In the genomic region with DNA sequence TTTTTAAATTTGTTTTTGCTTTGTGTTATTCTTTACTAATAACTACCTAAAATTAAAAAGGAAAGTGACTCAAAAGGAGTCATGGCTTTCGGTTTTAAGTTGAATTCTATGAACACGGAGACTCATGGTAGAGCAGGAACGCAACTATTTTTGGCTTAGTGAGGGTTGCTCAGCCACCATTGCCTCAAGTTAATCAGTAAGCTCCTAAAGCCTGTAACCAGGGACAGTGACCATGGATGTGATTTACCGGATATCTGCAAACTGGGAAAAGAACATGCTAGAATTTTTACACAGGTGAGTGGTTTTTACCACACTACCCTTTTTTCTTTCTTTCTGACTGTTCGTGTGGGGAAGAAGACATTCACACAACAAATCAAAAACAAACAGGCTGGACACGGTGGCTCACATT, we compare ENCODE assay signal across 1 cellular context.
TF ChIP-seq lines count a peak whose summit lies in the region.

No MANE protein-coding gene starts in this region.

TF ChIP-seq in GM23338, 12 proteins besides CTCF, POLR2A, EP300 and RAD21 (continued from another document):
- TF ChIP-seq, protein P1, sequence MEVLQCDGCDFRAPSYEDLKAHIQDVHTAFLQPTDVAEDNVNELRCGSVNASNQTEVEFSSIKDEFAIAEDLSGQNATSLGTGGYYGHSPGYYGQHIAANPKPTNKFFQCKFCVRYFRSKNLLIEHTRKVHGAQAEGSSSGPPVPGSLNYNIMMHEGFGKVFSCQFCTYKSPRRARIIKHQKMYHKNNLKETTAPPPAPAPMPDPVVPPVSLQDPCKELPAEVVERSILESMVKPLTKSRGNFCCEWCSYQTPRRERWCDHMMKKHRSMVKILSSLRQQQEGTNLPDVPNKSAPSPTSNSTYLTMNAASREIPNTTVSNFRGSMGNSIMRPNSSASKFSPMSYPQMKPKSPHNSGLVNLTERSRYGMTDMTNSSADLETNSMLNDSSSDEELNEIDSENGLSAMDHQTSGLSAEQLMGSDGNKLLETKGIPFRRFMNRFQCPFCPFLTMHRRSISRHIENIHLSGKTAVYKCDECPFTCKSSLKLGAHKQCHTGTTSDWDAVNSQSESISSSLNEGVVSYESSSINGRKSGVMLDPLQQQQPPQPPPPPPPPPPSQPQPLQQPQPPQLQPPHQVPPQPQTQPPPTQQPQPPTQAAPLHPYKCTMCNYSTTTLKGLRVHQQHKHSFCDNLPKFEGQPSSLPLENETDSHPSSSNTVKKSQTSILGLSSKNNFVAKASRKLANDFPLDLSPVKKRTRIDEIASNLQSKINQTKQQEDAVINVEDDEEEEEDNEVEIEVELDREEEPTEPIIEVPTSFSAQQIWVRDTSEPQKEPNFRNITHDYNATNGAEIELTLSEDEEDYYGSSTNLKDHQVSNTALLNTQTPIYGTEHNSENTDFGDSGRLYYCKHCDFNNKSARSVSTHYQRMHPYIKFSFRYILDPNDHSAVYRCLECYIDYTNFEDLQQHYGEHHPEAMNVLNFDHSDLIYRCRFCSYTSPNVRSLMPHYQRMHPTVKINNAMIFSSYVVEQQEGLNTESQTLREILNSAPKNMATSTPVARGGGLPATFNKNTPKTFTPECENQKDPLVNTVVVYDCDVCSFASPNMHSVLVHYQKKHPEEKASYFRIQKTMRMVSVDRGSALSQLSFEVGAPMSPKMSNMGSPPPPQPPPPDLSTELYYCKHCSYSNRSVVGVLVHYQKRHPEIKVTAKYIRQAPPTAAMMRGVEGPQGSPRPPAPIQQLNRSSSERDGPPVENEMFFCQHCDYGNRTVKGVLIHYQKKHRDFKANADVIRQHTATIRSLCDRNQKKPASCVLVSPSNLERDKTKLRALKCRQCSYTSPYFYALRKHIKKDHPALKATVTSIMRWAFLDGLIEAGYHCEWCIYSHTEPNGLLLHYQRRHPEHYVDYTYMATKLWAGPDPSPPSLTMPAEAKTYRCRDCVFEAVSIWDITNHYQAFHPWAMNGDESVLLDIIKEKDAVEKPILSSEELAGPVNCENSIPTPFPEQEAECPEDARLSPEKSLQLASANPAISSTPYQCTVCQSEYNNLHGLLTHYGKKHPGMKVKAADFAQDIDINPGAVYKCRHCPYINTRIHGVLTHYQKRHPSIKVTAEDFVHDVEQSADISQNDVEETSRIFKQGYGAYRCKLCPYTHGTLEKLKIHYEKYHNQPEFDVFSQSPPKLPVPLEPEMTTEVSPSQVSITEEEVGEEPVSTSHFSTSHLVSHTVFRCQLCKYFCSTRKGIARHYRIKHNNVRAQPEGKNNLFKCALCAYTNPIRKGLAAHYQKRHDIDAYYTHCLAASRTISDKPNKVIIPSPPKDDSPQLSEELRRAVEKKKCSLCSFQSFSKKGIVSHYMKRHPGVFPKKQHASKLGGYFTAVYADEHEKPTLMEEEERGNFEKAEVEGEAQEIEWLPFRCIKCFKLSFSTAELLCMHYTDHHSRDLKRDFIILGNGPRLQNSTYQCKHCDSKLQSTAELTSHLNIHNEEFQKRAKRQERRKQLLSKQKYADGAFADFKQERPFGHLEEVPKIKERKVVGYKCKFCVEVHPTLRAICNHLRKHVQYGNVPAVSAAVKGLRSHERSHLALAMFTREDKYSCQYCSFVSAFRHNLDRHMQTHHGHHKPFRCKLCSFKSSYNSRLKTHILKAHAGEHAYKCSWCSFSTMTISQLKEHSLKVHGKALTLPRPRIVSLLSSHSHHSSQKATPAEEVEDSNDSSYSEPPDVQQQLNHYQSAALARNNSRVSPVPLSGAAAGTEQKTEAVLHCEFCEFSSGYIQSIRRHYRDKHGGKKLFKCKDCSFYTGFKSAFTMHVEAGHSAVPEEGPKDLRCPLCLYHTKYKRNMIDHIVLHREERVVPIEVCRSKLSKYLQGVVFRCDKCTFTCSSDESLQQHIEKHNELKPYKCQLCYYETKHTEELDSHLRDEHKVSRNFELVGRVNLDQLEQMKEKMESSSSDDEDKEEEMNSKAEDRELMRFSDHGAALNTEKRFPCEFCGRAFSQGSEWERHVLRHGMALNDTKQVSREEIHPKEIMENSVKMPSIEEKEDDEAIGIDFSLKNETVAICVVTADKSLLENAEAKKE (CRISPR knock-in tag; IDR thresholded peaks at IDR 0.05), result no peak
- no peak for TF ChIP-seq EZH2phosphoT487 (IDR thresholded peaks at IDR 0.05; ENCODE audit: unreplicated experiment)
- no peak for TF ChIP-seq CREB1 (CRISPR knock-in tag; IDR thresholded peaks at IDR 0.05; ENCODE audit: low read depth)
